Comparison of ENCODE assay signal across 1 cellular context in the genomic region with DNA sequence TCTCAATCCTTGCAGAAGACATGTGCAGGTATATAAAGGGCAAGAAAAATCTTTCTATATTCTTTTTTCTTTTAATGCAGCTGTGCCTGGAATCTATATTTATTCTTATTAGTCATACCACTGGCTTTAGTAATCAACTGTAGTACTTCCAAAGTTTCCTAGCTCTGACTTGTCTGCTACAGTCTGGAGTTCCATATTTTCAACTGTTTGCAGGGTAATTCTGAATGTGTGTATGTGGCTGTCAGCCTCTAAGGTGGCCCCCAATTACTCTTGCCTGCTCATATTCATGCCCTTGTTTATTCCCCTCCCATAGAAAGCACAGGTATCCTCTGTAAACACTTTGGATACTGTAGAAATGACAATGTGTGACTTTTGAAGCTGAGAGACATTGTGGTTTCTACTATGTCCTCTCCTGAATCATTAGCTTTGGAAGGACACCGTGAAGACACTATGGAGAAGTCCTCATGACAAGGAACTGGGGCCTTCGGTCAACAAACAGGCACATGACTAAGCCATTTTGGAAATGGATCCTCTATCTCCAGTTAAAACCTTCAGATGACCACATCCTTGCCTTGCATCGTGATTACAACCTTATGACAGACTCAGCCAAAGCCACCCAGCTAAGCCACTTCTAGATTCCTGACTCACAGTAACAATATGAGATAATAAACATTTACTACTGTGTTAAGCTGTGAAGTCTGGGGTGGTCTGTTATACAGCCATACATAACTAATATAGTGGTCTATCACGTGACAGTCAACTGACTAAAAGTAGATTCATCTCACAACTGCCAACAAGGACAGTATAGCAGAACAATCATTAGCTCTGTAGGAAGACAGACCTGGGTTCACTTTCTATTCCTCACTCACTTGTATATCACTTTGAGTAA.
TF ChIP-seq lines count a peak whose summit lies in the region.

No MANE protein-coding gene starts in this region.

TF ChIP-seq in K562, 482 proteins besides CTCF, POLR2A, EP300 and RAD21 (continued from another document and continues in another):
- TF ChIP-seq, protein P1, sequence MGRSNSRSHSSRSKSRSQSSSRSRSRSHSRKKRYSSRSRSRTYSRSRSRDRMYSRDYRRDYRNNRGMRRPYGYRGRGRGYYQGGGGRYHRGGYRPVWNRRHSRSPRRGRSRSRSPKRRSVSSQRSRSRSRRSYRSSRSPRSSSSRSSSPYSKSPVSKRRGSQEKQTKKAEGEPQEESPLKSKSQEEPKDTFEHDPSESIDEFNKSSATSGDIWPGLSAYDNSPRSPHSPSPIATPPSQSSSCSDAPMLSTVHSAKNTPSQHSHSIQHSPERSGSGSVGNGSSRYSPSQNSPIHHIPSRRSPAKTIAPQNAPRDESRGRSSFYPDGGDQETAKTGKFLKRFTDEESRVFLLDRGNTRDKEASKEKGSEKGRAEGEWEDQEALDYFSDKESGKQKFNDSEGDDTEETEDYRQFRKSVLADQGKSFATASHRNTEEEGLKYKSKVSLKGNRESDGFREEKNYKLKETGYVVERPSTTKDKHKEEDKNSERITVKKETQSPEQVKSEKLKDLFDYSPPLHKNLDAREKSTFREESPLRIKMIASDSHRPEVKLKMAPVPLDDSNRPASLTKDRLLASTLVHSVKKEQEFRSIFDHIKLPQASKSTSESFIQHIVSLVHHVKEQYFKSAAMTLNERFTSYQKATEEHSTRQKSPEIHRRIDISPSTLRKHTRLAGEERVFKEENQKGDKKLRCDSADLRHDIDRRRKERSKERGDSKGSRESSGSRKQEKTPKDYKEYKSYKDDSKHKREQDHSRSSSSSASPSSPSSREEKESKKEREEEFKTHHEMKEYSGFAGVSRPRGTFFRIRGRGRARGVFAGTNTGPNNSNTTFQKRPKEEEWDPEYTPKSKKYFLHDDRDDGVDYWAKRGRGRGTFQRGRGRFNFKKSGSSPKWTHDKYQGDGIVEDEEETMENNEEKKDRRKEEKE (IDR thresholded peaks at IDR 0.05; ENCODE audit: borderline replicate concordance in 1 of 2, control insufficient read depth in 1 of 2, low read depth in 2 of 2, low read length in 1 of 2) = no peak
- no peak for TF ChIP-seq KAT8 (IDR thresholded peaks at IDR 0.05; ENCODE audit: low read depth)
- TF ChIP-seq OTX1 (CRISPR knock-in tag; IDR thresholded peaks at IDR 0.05) = no peak
- no peak for TF ChIP-seq TAF1 (IDR thresholded peaks at IDR 0.05; ENCODE audit: control insufficient read depth, extremely low read depth, insufficient read depth, low read length, severe bottlenecking)
- TF ChIP-seq EHMT2 (IDR thresholded peaks at IDR 0.05) = peak; percentile 87; the same call in 1 of the 2 replicates
- peak; percentile 67; the same call in 1 of the 2 replicates for TF ChIP-seq ETV5 (CRISPR knock-in tag; IDR thresholded peaks at IDR 0.05; ENCODE audit: low read depth)
- TF ChIP-seq FOSL1 (tag; conservative IDR thresholded peaks at IDR 0.05) = peak; percentile 88
- TF ChIP-seq FOXM1 (IDR thresholded peaks at IDR 0.05; ENCODE audit: low read depth) = peak; percentile 56; the same call in 1 of the 2 replicates
- TF ChIP-seq FOXM1 (CRISPR knock-in tag; IDR thresholded peaks at IDR 0.05; ENCODE audit: low read depth) = no peak
- no peak for TF ChIP-seq PPARD (CRISPR knock-in tag; IDR thresholded peaks at IDR 0.05)
- TF ChIP-seq POLR2B (IDR thresholded peaks at IDR 0.05; ENCODE audit: low read depth, partially characterized antibody) = no peak
- no peak for TF ChIP-seq ARHGAP35 (IDR thresholded peaks at IDR 0.05; ENCODE audit: partially characterized antibody)
- no peak for TF ChIP-seq ID3 (CRISPR knock-in tag; IDR thresholded peaks at IDR 0.05)
- peak; percentile 86 for TF ChIP-seq ID3 (tag; IDR thresholded peaks at IDR 0.05)
- TF ChIP-seq RUNX1 (IDR thresholded peaks at IDR 0.05; ENCODE audit: low read depth) = no peak
- peak; percentile 41; the same call in 1 of the 2 replicates for TF ChIP-seq HDAC2 (IDR thresholded peaks at IDR 0.05)
- TF ChIP-seq, protein P2, sequence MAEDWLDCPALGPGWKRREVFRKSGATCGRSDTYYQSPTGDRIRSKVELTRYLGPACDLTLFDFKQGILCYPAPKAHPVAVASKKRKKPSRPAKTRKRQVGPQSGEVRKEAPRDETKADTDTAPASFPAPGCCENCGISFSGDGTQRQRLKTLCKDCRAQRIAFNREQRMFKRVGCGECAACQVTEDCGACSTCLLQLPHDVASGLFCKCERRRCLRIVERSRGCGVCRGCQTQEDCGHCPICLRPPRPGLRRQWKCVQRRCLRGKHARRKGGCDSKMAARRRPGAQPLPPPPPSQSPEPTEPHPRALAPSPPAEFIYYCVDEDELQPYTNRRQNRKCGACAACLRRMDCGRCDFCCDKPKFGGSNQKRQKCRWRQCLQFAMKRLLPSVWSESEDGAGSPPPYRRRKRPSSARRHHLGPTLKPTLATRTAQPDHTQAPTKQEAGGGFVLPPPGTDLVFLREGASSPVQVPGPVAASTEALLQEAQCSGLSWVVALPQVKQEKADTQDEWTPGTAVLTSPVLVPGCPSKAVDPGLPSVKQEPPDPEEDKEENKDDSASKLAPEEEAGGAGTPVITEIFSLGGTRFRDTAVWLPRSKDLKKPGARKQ (CRISPR knock-in tag; IDR thresholded peaks at IDR 0.05) = no peak
- peak; percentile 52; the same call in 1 of the 2 replicates for TF ChIP-seq TAF7 (tag; IDR thresholded peaks at IDR 0.05)
- TF ChIP-seq GABPA (tag; conservative IDR thresholded peaks at IDR 0.05; ENCODE audit: low read depth) = peak; percentile 45
- TF ChIP-seq BDP1 (IDR thresholded peaks at IDR 0.05; ENCODE audit: insufficient read depth, insufficient read length) = no peak
- 0 out of 2 replicates have a peak, but pooled peaks have one; percentile 44 for TF ChIP-seq ZNF609 (CRISPR knock-in tag; IDR thresholded peaks at IDR 0.05; ENCODE audit: borderline replicate concordance)
- TF ChIP-seq ATF4 (CRISPR knock-in tag; IDR thresholded peaks at IDR 0.05) = peak; percentile 66
- TF ChIP-seq SMARCB1 (IDR thresholded peaks at IDR 0.05; ENCODE audit: insufficient read length, low read depth) = no peak
- no peak for TF ChIP-seq KAT7 (CRISPR knock-in tag; IDR thresholded peaks at IDR 0.05; ENCODE audit: borderline replicate concordance)
- TF ChIP-seq, protein P3, sequence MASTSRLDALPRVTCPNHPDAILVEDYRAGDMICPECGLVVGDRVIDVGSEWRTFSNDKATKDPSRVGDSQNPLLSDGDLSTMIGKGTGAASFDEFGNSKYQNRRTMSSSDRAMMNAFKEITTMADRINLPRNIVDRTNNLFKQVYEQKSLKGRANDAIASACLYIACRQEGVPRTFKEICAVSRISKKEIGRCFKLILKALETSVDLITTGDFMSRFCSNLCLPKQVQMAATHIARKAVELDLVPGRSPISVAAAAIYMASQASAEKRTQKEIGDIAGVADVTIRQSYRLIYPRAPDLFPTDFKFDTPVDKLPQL (IDR thresholded peaks at IDR 0.05; ENCODE audit: extremely low read depth, insufficient read length) = no peak
- TF ChIP-seq ZNF512 (tag; IDR thresholded peaks at IDR 0.05) = no peak
- TF ChIP-seq ZNF217 (CRISPR knock-in tag; IDR thresholded peaks at IDR 0.05) = no peak
- TF ChIP-seq ERF (CRISPR knock-in tag; IDR thresholded peaks at IDR 0.05) = no peak
- 0 out of 2 replicates have a peak, but pooled peaks have one; percentile 18 for TF ChIP-seq PML (IDR thresholded peaks at IDR 0.05; ENCODE audit: low read length)
- TF ChIP-seq PTTG1 (tag; IDR thresholded peaks at IDR 0.05; ENCODE audit: low read depth) = peak; percentile 66
- TF ChIP-seq CBX2 (IDR thresholded peaks at IDR 0.05; ENCODE audit: insufficient read depth, low read length, poor library complexity, severe bottlenecking) = no peak
- TF ChIP-seq SAP30 (IDR thresholded peaks at IDR 0.05; ENCODE audit: borderline replicate concordance, insufficient read depth, low read depth, low read length, poor library complexity, severe bottlenecking) = no peak
- TF ChIP-seq ILF3 (IDR thresholded peaks at IDR 0.05; ENCODE audit: borderline replicate concordance) = no peak; the same call in 1 of the 2 replicates
- TF ChIP-seq, protein P4, sequence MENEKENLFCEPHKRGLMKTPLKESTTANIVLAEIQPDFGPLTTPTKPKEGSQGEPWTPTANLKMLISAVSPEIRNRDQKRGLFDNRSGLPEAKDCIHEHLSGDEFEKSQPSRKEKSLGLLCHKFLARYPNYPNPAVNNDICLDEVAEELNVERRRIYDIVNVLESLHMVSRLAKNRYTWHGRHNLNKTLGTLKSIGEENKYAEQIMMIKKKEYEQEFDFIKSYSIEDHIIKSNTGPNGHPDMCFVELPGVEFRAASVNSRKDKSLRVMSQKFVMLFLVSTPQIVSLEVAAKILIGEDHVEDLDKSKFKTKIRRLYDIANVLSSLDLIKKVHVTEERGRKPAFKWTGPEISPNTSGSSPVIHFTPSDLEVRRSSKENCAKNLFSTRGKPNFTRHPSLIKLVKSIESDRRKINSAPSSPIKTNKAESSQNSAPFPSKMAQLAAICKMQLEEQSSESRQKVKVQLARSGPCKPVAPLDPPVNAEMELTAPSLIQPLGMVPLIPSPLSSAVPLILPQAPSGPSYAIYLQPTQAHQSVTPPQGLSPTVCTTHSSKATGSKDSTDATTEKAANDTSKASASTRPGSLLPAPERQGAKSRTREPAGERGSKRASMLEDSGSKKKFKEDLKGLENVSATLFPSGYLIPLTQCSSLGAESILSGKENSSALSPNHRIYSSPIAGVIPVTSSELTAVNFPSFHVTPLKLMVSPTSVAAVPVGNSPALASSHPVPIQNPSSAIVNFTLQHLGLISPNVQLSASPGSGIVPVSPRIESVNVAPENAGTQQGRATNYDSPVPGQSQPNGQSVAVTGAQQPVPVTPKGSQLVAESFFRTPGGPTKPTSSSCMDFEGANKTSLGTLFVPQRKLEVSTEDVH (IDR thresholded peaks at IDR 0.05; ENCODE audit: low read depth, partially characterized antibody) = no peak
- no peak for TF ChIP-seq SREBF1 (IDR thresholded peaks at IDR 0.05; ENCODE audit: borderline replicate concordance, low read depth, low read length)
- TF ChIP-seq NFXL1 (CRISPR knock-in tag; IDR thresholded peaks at IDR 0.05) = peak; percentile 88; the same call in 1 of the 2 replicates
- 0 out of 2 replicates have a peak, but pooled peaks have one; percentile 57 for TF ChIP-seq IFI16 (CRISPR knock-in tag; IDR thresholded peaks at IDR 0.05)
- peak; percentile 48 for TF ChIP-seq ZNF24 (IDR thresholded peaks at IDR 0.05)
- TF ChIP-seq SUPT5H (IDR thresholded peaks at IDR 0.05) = no peak
